ENCODE assay signal across 29 cellular contexts in genomic region chr10:3109633-3110032, GRCh38.
"Had no signal": no experiment of that assay in that cellular context is flagged by ENCODE, and none has a peak within 500 bp of the region (broad histone marks: within the 10 kb centered on the region; RNA-seq: fewer than 3 reads in every experiment).

No MANE protein-coding gene starts in this region.

- H3K27ac Mint-ChIP-seq: activated B cell treated with CpG ODN at 0.5 μM for 24 hours; activated CD4-positive, alpha-beta T cell treated with anti-CD3 and anti-CD28 coated beads, Interleukin-2, amount 10 ng/mL, durations not matched to agents 24 days and 14 days; activated CD8-positive, alpha-beta memory T cell treated with anti-CD3 and anti-CD28 coated beads, Interleukin-2, amount 10 ng/mL, durations not matched to agents 7 days and 5 days; activated naive CD4-positive, alpha-beta T cell treated with anti-CD3 and anti-CD28 coated beads for 36 hours; activated naive CD8-positive, alpha-beta T cell; activated T-helper 17 cell treated with anti-CD3 and anti-CD28 coated beads, Interleukin-2, amount 50 U/mL, for 72 hours had no signal

- H3K4me3 Mint-ChIP-seq: activated B cell treated with CpG ODN at 0.5 μM for 24 hours; activated CD4-positive, alpha-beta T cell treated with anti-CD3 and anti-CD28 coated beads, Interleukin-2, amount 10 ng/mL, durations not matched to agents 24 days and 14 days; activated CD8-positive, alpha-beta memory T cell treated with anti-CD3 and anti-CD28 coated beads, Interleukin-2, amount 10 ng/mL, durations not matched to agents 7 days and 5 days; activated naive CD4-positive, alpha-beta T cell treated with anti-CD3 and anti-CD28 coated beads for 36 hours; activated naive CD8-positive, alpha-beta T cell; activated T-helper 17 cell treated with anti-CD3 and anti-CD28 coated beads, Interleukin-2, amount 50 U/mL, for 72 hours; brain had no signal

- H3K27me3 Mint-ChIP-seq: activated B cell treated with CpG ODN at 0.5 μM for 24 hours; activated CD4-positive, alpha-beta T cell treated with anti-CD3 and anti-CD28 coated beads, Interleukin-2, amount 10 ng/mL, durations not matched to agents 24 days and 14 days; activated CD8-positive, alpha-beta memory T cell treated with anti-CD3 and anti-CD28 coated beads, Interleukin-2, amount 10 ng/mL, durations not matched to agents 7 days and 5 days; activated naive CD8-positive, alpha-beta T cell; activated T-helper 17 cell treated with anti-CD3 and anti-CD28 coated beads, Interleukin-2, amount 50 U/mL, for 72 hours; brain had no signal

- H3K4me2 ChIP-seq: KMS-11 had no signal

- H3K9me3 ChIP-seq: SJCRH30 had no signal

- FAIRE-seq: astrocyte, TTC549 had no signal

- DNase-seq: activated B cell treated with CpG ODN at 0.5 μM for 24 hours; activated CD4-positive, alpha-beta T cell treated with anti-CD3 and anti-CD28 coated beads for 1 hour; activated CD4-positive, alpha-beta T cell treated with anti-CD3 and anti-CD28 coated beads, Interleukin-2, amount 10 ng/mL, durations not matched to agents 24 days and 14 days; activated CD4-positive, alpha-beta T cell treated with anti-CD3 and anti-CD28 coated beads, Interleukin-2, amount 50 U/mL, for 48 hours; activated CD8-positive, alpha-beta memory T cell treated with anti-CD3 and anti-CD28 coated beads, Interleukin-2, amount 10 ng/mL, durations not matched to agents 7 days and 5 days; activated gamma-delta T cell; activated naive CD4-positive, alpha-beta T cell treated with anti-CD3 and anti-CD28 coated beads for 36 hours; activated T-cell treated with anti-CD3 and anti-CD28 coated beads, Interleukin-2, amount 50 U/mL, for 48 hours; amygdala; NCI-H1092; NCI-H1417 treated with DMSO at 0.1 percent for 48 hours; NCI-H1694; NCI-H2029; NCI-H2107; NCI-H2171 treated with DMSO at 0.1 percent for 48 hours; NCI-H345; NCI-H510A; NCI-H526 treated with DMSO at 0.1 percent for 48 hours; NCI-H82; Right ventricle myocardium superior; SJCRH30; SW 1271; T1000 had no signal

- H3K9me3 Mint-ChIP-seq: activated B cell treated with CpG ODN at 0.5 μM for 24 hours; activated CD4-positive, alpha-beta T cell treated with anti-CD3 and anti-CD28 coated beads, Interleukin-2, amount 10 ng/mL, durations not matched to agents 24 days and 14 days; activated naive CD4-positive, alpha-beta T cell treated with anti-CD3 and anti-CD28 coated beads for 36 hours; activated T-helper 17 cell treated with anti-CD3 and anti-CD28 coated beads, Interleukin-2, amount 50 U/mL, for 72 hours had no signal

- H3K27ac ChIP-seq: KMS-11, SJCRH30 had no signal

- H3K4me1 Mint-ChIP-seq: activated CD4-positive, alpha-beta T cell treated with anti-CD3 and anti-CD28 coated beads, Interleukin-2, amount 10 ng/mL, durations not matched to agents 24 days and 14 days had no signal

- H3K27me3 ChIP-seq: SJCRH30 had no signal

- H3K9ac ChIP-seq: KMS-11 had no signal

- H3K36me3 ChIP-seq: SJCRH30 had no signal

- H3K4me3 ChIP-seq: SJCRH30 had no signal

- H3K4me1 ChIP-seq: SJCRH30 had no signal
